ENCODE assay signal across 1 cellular context in the genomic region with DNA sequence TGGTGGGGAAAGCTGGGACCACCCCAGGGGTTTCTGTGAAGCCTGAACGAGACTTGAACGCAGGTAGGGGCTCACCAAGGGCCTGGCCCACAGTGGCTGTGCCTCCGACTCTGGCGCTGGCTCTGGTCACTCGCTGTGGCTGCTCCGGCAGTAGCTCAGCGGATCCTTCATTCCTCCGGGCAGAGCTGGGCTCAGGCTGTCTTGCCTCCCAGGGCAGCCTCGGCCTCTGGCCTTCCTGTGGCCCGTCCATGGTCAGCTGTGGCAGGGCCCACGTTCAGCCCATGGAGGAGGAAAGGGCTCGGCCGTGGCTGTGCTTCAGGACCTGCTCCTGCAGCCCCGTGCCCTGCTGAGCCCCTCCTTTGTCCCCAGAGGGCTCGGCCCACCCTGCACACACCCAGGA.
TF ChIP-seq lines count a peak whose summit lies in the region.

No MANE protein-coding gene starts in this region.

TF ChIP-seq in HepG2, 621 proteins besides CTCF, POLR2A, EP300 and RAD21 (continued from another document):
- TF ChIP-seq, protein P1, sequence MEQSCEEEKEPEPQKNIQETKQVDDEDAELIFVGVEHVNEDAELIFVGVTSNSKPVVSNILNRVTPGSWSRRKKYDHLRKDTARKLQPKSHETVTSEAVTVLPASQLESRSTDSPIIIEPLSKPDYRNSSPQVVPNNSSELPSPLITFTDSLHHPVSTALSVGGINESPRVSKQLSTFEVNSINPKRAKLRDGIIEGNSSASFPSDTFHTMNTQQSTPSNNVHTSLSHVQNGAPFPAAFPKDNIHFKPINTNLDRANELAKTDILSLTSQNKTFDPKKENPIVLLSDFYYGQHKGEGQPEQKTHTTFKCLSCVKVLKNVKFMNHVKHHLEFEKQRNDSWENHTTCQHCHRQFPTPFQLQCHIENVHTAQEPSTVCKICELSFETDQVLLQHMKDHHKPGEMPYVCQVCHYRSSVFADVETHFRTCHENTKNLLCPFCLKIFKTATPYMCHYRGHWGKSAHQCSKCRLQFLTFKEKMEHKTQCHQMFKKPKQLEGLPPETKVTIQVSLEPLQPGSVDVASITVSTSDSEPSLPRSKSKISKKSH (CRISPR knock-in tag; IDR thresholded peaks at IDR 0.05; ENCODE audit: borderline replicate concordance), result no peak
- TF ChIP-seq SMARCE1 (IDR thresholded peaks at IDR 0.05; ENCODE audit: borderline replicate concordance), result no peak
- TF ChIP-seq SMAD1 (CRISPR knock-in tag; IDR thresholded peaks at IDR 0.05; ENCODE audit: borderline replicate concordance, low read depth), result no peak
- TF ChIP-seq NR2C2 (CRISPR knock-in tag; IDR thresholded peaks at IDR 0.05; ENCODE audit: borderline replicate concordance), result no peak
- TF ChIP-seq CENPBD1 (CRISPR knock-in tag; IDR thresholded peaks at IDR 0.05; ENCODE audit: borderline replicate concordance, low read depth), result no peak
- no peak for TF ChIP-seq ZFP36 (IDR thresholded peaks at IDR 0.05; ENCODE audit: borderline replicate concordance, low read depth, low read length, partially characterized antibody)
- TF ChIP-seq XBP1 (CRISPR knock-in tag; IDR thresholded peaks at IDR 0.05), result no peak
TF ChIP-seq in HepG2: peak in this region for 0.
